ENCODE assay signal across 2 cellular contexts in genomic region chr5:36734422-36734821, GRCh38.
TF ChIP-seq lines count a peak whose summit lies in the region.

No MANE protein-coding gene starts in this region.

TF ChIP-seq in K562, 482 proteins besides CTCF, POLR2A, EP300 and RAD21 (continued from another document):
- TF ChIP-seq CREB3 (tag; conservative IDR thresholded peaks at IDR 0.05; ENCODE audit: low read depth), result no peak
- no peak for TF ChIP-seq BRD9 (IDR thresholded peaks at IDR 0.05; ENCODE audit: low read depth, partially characterized antibody)
- peak; percentile 57 for TF ChIP-seq DEAF1 (CRISPR knock-in tag; IDR thresholded peaks at IDR 0.05)

TF ChIP-seq in neural cell, 6 proteins besides CTCF, POLR2A, EP300 and RAD21 (continued from another document):
- TF ChIP-seq REST (IDR thresholded peaks at IDR 0.05; ENCODE audit: borderline replicate concordance), result no peak
